In genomic region chr4:176195184-176195978, GRCh38 we compare ENCODE assay signal across 8 cellular contexts. TPM values are rescaled to one million over a fixed set of nuclear protein-coding genes. Genes with fewer than 3 reads are reported as not detected.
DNase-seq lines count a peak whose midpoint lies in the region; ATAC-seq, FAIRE-seq and TF ChIP-seq lines count a peak whose summit lies in the region.

SPATA4 (minus strand) TSS chr4:176195585; CDS start chr4:176195562, 23 bp downstream.

- no peaks in the 10 kb centered on the region for H3K79me2 ChIP-seq in HepG2 (ENCODE audit: insufficient read depth, low read length)

- CTCF ChIA-PET in HepG2 (lab: Yijun Ruan, JAX; ENCODE audit: low intra/inter-chr PET ratio, low total read pairs): no interaction called here

- peak; percentile 99 for ATAC-seq in GM19452 (IDR thresholded peaks at IDR 0.05; ENCODE audit: unreplicated experiment)
- ATAC-seq in HG03571 (IDR thresholded peaks at IDR 0.05; ENCODE audit: unreplicated experiment): peak; percentile 99
- ATAC-seq in HepG2: peak; percentile 99

- H3K9ac ChIP-seq in HepG2 (ENCODE audit: insufficient read depth, low read depth, low read length): no peak within 1 kb of the TSS; the same call in none of the 2 replicates

- peak within 1 kb of the TSS; percentile 80 for H3K4me2 ChIP-seq in HepG2 (ENCODE audit: low read depth, low read length)

- no peaks in the 10 kb centered on the region for H4K20me1 ChIP-seq in HepG2 (ENCODE audit: insufficient read depth, low read length)

- TF ChIP-seq EP300 in HepG2 (IDR thresholded peaks at IDR 0.05; ENCODE audit: low read depth in 2 of 2, low read length in 2 of 2) (no peak), HepG2 (CRISPR knock-in tag; IDR thresholded peaks at IDR 0.05; ENCODE audit: borderline replicate concordance) (no peak)

- FAIRE-seq in HepG2 (lab: Jason Lieb, UNC): no peak

- H3K27me3 ChIP-seq in HepG2 (ENCODE audit: control insufficient read depth in 1 of 2, insufficient read depth in 2 of 2, low read length in 2 of 2): peaks cover 1 to 10% of the 10 kb centered on the region in 2 experiments; a peak in 2 of 5 replicates

- TF ChIP-seq RAD21 in HepG2 (CRISPR knock-in tag; IDR thresholded peaks at IDR 0.05): no peak

- no peaks in the 10 kb centered on the region; the same call in 1 of the 2 replicates for H3K4me1 ChIP-seq in HepG2 (ENCODE audit: insufficient read depth, low read length)

- intact Hi-C loops in HepG2 (cut with micrococcal nuclease; ENCODE audit: unreplicated experiment): loop anchor here (5.0 kb wide), 1 partner anchor 127 kb away; no protein-coding TSS in a partner anchor

- DNase-seq in C1 segment of cervical spinal cord (lab: John Stamatoyannopoulos, UW): peak in 13 of 14 donors; percentile 31 to 92 (median 86)
- peak; percentile 74 for DNase-seq in NCI-H774 (lab: John Stamatoyannopoulos, UW)
- peak; percentile 92 to 95 for DNase-seq in activated CD4-positive, alpha-beta T cell treated with anti-CD3 and anti-CD28 coated beads, Interleukin-2, amount 50 U/mL, for 48 hours
- DNase-seq in dermis blood vessel endothelial cell: peak; percentile 94
- DNase-seq in HepG2 (ENCODE audit: low spot score): peak; percentile 65
- peak; percentile 91 for DNase-seq in stimulated activated CD4-positive, alpha-beta T cell treated with anti-CD3 and anti-CD28 coated beads, Interleukin-2, amount 100 ng/mL, for 4 hours (ENCODE audit: low read depth)

- no peaks in the 10 kb centered on the region for H3K36me3 ChIP-seq in HepG2 (replicated peaks in 1 of 2; ENCODE audit: control insufficient read depth in 1 of 2, insufficient read depth in 2 of 2, low read length in 2 of 2)

- no peak for TF ChIP-seq CTCF in HepG2 (CRISPR knock-in tag; IDR thresholded peaks at IDR 0.05)

- BruUV-seq in HepG2 (replicated peaks; lab: Mats Ljungman, UMichigan): no TSS peak

- peak within 1 kb of the TSS; percentile 24 to 76 (median 52); a peak in 5 of 6 replicates for H3K4me3 ChIP-seq in HepG2 (replicated peaks in 1 of 3; ENCODE audit: insufficient read depth in 1 of 3, low read depth in 2 of 3, low read length in 3 of 3)

- H3K27ac ChIP-seq in HepG2 (ENCODE audit: extremely low read length, insufficient read depth, low read length): no peak within 1 kb of the TSS

- in situ Hi-C loops in HepG2 (cut with HindIII; ENCODE audit: extremely low pct_ligation_motif_present, low pct_unique_long_range_greater_than_20kb): loop anchor here (10.0 kb wide), 1 partner anchor 119 kb away; the partner anchor contains the start of gene SPCS3

- POLR2A ChIA-PET in HepG2 (lab: Yijun Ruan, JAX): no interaction called here

- no peaks in the 10 kb centered on the region for H3K9me3 ChIP-seq in HepG2 (ENCODE audit: low read length)

- 30% methylated on average over 11 of the region's 45 CpGs for WGBS in HepG2 (ENCODE audit: low lambda C conversion rate)

- no peak for TF ChIP-seq POLR2A in HepG2 (IDR thresholded peaks at IDR 0.05; ENCODE audit: insufficient read depth in 1 of 2, low read depth in 2 of 2, low read length in 2 of 2)

- peak within 1 kb of the TSS; percentile 76 for H2AFZ ChIP-seq in HepG2 (ENCODE audit: low read length)

TF ChIP-seq in HepG2, 621 proteins besides CTCF, POLR2A, EP300 and RAD21 (continues in another document):
- TF ChIP-seq ISX (CRISPR knock-in tag; conservative IDR thresholded peaks at IDR 0.05) (no peak), SAFB2 (CRISPR knock-in tag; IDR thresholded peaks at IDR 0.05; ENCODE audit: borderline replicate concordance, low read depth) (no peak), KMT2A (CRISPR knock-in tag; IDR thresholded peaks at IDR 0.05) (no peak), FIP1L1 (IDR thresholded peaks at IDR 0.05; ENCODE audit: borderline replicate concordance, insufficient read depth, low read depth, low read length) (no peak), CHD2 (IDR thresholded peaks at IDR 0.05; ENCODE audit: low read depth, low read length) (no peak), ZNF234 (CRISPR knock-in tag; conservative IDR thresholded peaks at IDR 0.05) (no peak), TSC22D2 (CRISPR knock-in tag; IDR thresholded peaks at IDR 0.05; ENCODE audit: borderline replicate concordance) (0 out of 2 replicates have a peak, but pooled peaks have one; percentile 28), TGIF2 (CRISPR knock-in tag; IDR thresholded peaks at IDR 0.05) (0 out of 2 replicates have a peak, but pooled peaks have one; percentile 44), TFAP4 (IDR thresholded peaks at IDR 0.05; ENCODE audit: borderline replicate concordance, low read depth) (no peak), ZFP41 (CRISPR knock-in tag; IDR thresholded peaks at IDR 0.05; ENCODE audit: borderline replicate concordance) (no peak), ZNF564 (CRISPR knock-in tag; IDR thresholded peaks at IDR 0.05) (no peak), ZSCAN21 (CRISPR knock-in tag; IDR thresholded peaks at IDR 0.05; ENCODE audit: borderline replicate concordance) (no peak), PITX1 (CRISPR knock-in tag; IDR thresholded peaks at IDR 0.05) (0 out of 2 replicates have a peak, but pooled peaks have one; percentile 39), PATZ1 (CRISPR knock-in tag; IDR thresholded peaks at IDR 0.05) (no peak), ZNF713 (CRISPR knock-in tag; IDR thresholded peaks at IDR 0.05) (no peak), ZNF326 (CRISPR knock-in tag; IDR thresholded peaks at IDR 0.05; ENCODE audit: borderline replicate concordance) (no peak), ZBTB7B (CRISPR knock-in tag; IDR thresholded peaks at IDR 0.05) (no peak), ZFX (CRISPR knock-in tag; IDR thresholded peaks at IDR 0.05; ENCODE audit: low read depth) (peak; percentile 62; the same call in 1 of the 2 replicates), ZNF329 (CRISPR knock-in tag; IDR thresholded peaks at IDR 0.05; ENCODE audit: low read depth) (no peak), ZNF546 (CRISPR knock-in tag; conservative IDR thresholded peaks at IDR 0.05) (no peak), SP140L (CRISPR knock-in tag; IDR thresholded peaks at IDR 0.05; ENCODE audit: borderline replicate concordance) (no peak), ZNF496 (CRISPR knock-in tag; IDR thresholded peaks at IDR 0.05; ENCODE audit: insufficient replicate concordance) (no peak), RCOR2 (CRISPR knock-in tag; IDR thresholded peaks at IDR 0.05) (no peak)

RNA-seq across cellular contexts. Expression of gene SPATA4, which starts in this region (rescaled TPM):
- total RNA-seq in dermis blood vessel endothelial cell (not detected in 2 replicates), HepG2 (2016; rRNA removed; fragmentation: Illumina TruSeq; extraction: Trizol) (not detected in 2 replicates)
- not detected in 2 replicates for total RNA-seq in HepG2 (2016; cell fraction: cytosol; rRNA removed; fragmentation: Illumina TruSeq; extraction: Trizol; ENCODE audit: low read depth)
- not detected in 2 replicates for total RNA-seq in HepG2 (2016; cell fraction: insoluble cytoplasmic fraction; rRNA removed; fragmentation: Illumina TruSeq; extraction: Trizol)
- not detected in 2 replicates for total RNA-seq in HepG2 (2016; cell fraction: membrane; rRNA removed; fragmentation: Illumina TruSeq; extraction: Trizol)
- total RNA-seq in HepG2 (2016; cell fraction: nucleus; rRNA removed; fragmentation: Illumina TruSeq; extraction: Trizol): not detected in 2 replicates
- polyA plus RNA-seq in HepG2 (2011; rRNA removed): not detected in 2 replicates
- not detected in 2 replicates for polyA plus RNA-seq in HepG2 (2011; cell fraction: cytosol; rRNA removed)
- not detected in 2 replicates for polyA plus RNA-seq in HepG2 (2011; cell fraction: nucleus; rRNA removed)
- not detected in 2 replicates for polyA plus RNA-seq in HepG2 (2012)
- polyA plus RNA-seq in HepG2 (2016; cell fraction: cytosol; fragmentation: Illumina TruSeq; extraction: Trizol; ENCODE audit: low read depth): not detected in 2 replicates
- not detected in 2 replicates for polyA plus RNA-seq in HepG2 (2016; cell fraction: insoluble cytoplasmic fraction; fragmentation: Illumina TruSeq; extraction: Trizol; ENCODE audit: low read depth)
- not detected in 2 replicates for polyA plus RNA-seq in HepG2 (2016; cell fraction: membrane; fragmentation: Illumina TruSeq; extraction: Trizol; ENCODE audit: low read depth)
- polyA plus RNA-seq in HepG2 (2016; cell fraction: nucleus; fragmentation: Illumina TruSeq; extraction: Trizol; ENCODE audit: insufficient read depth, low read depth): not detected in 2 replicates
- polyA minus RNA-seq in HepG2 (2011; rRNA and poly(A)+ RNA removed; ENCODE audit: low replicate concordance): not detected in 2 replicates
- polyA minus RNA-seq in HepG2 (2011; cell fraction: cytosol; rRNA and poly(A)+ RNA removed): not detected in 2 replicates
- not detected in 2 replicates for polyA minus RNA-seq in HepG2 (2011; cell fraction: nucleus; rRNA and poly(A)+ RNA removed)

Comparison
In these comparisons a context has a peak if more than half of its experiments do, and no peak if none do; other contexts are left out.
1. Peak in DNase-seq in dermis blood vessel endothelial cell; RNA of the gene not detected or under 1 TPM.
2. Peak in DNase-seq, ATAC-seq, H3K4me3 ChIP-seq and H3K4me2 ChIP-seq in HepG2; RNA of the gene not detected or under 1 TPM.